18 cellular contexts compared by ENCODE assay signal in genomic region chr17:65674246-65675045, GRCh38.
DNase-seq lines count a peak whose midpoint lies in the region; TF ChIP-seq lines count a peak whose summit lies in the region.
"Had no signal": no experiment of that assay in that cellular context is flagged by ENCODE, and none has a peak within 500 bp of the region (broad histone marks: within the 10 kb centered on the region; RNA-seq: fewer than 3 reads in every experiment).

No MANE protein-coding gene starts in this region.

- no peaks in the 10 kb centered on the region for H3K9me3 ChIP-seq in mammary epithelial cell (replicated peaks; ENCODE audit: insufficient read depth, low read length)
- H3K9me3 ChIP-seq: BLaER1 treated with 17β-estradiol and CSF1 and Interleukin-3, amounts not matched to agents 10 nM and 100 nM; MG63 had no signal

- H3K4me1 ChIP-seq in mammary epithelial cell (ENCODE audit: insufficient read depth, low read length): no peaks in the 10 kb centered on the region
- H3K4me1 ChIP-seq: BLaER1 treated with 17β-estradiol and CSF1 and Interleukin-3, amounts not matched to agents 10 nM and 100 nM had no signal

- dilution Hi-C loops in mammary epithelial cell (cut with HindIII; ENCODE audit: low sequenced_read_pairs): no loop called here

- no TSS peak for BruUV-seq in MCF 10A (replicated peaks; lab: Mats Ljungman, UMichigan)
- no TSS peak for BruUV-seq in mammary epithelial cell (replicated peaks; lab: Mats Ljungman, UMichigan)

- WGBS in mammary epithelial cell (ENCODE audit: low coverage, missing lambda C conversion rate): 11% methylated on average over 1 of the region's 1 CpG

- CTCF ChIA-PET in MCF 10A (lab: Yijun Ruan, JAX): interaction anchor here (0.7 kb wide), 1 partner anchor 30 kb away, joined by 4 read pairs; no protein-coding TSS in a partner anchor
- CTCF ChIA-PET in mammary epithelial cell (lab: Charles Lee; ENCODE audit: low non-redundant PET): no interaction called here

- no peaks in the 10 kb centered on the region for H3K79me2 ChIP-seq in mammary epithelial cell (ENCODE audit: insufficient read depth, low read length)

- peak; percentile 69 for DNase-seq in MCF 10A (ENCODE audit: unreplicated experiment)
- DNase-seq in mammary epithelial cell: no peak
- DNase-seq in chondrocyte (ENCODE audit: low spot score): no peak
- DNase-seq in fibroblast of the conjunctiva (ENCODE audit: low read depth): peak; percentile 16
- no peak for DNase-seq in GM10266 (ENCODE audit: extremely low spot score)
- no peak for DNase-seq in NCI-H1092 (lab: John Stamatoyannopoulos, UW)
- no peak for DNase-seq in activated naive CD4-positive, alpha-beta T cell (lab: John Stamatoyannopoulos, UW)
- no peak for DNase-seq in activated effector memory CD4-positive, alpha-beta T cell treated with anti-CD3 and anti-CD28 coated beads, Interleukin-2, amount 50 U/mL, for 16 hours
- DNase-seq: 8988T, DMS79 treated with DMSO at 0.1 percent for 48 hours, KG1, MG63, NCI-H1092 treated with DMSO at 0.1 percent for 48 hours, NCI-H1694, NCI-H345, NCI-H526, SHP77 treated with DMSO at 0.1 percent for 48 hours had no signal

- H3K27me3 Mint-ChIP-seq in MCF 10A (ENCODE audit: insufficient read depth, unreplicated experiment): no peaks in the 10 kb centered on the region
- no peaks in the 10 kb centered on the region for H3K27me3 Mint-ChIP-seq in chondrocyte (ENCODE audit: low read depth)

- H3K27ac Mint-ChIP-seq in MCF 10A (ENCODE audit: low read depth, unreplicated experiment) (no peak overlapping the region), chondrocyte (ENCODE audit: unreplicated experiment) (peak overlapping the region; percentile 14)

- POLR2A ChIA-PET in MCF 10A (lab: Yijun Ruan, JAX): no interaction called here

- no peak overlapping the region for H3K4me3 Mint-ChIP-seq in MCF 10A (ENCODE audit: unreplicated experiment)
- H3K4me3 Mint-ChIP-seq in chondrocyte (ENCODE audit: unreplicated experiment): no peak overlapping the region

- H3K27ac ChIP-seq in mammary epithelial cell (ENCODE audit: insufficient read depth, low read depth, low read length): no peak overlapping the region
- H3K27ac ChIP-seq: BLaER1 treated with 17β-estradiol and CSF1 and Interleukin-3, amounts not matched to agents 10 nM and 100 nM had no signal

- H3K4me1 Mint-ChIP-seq in MCF 10A (ENCODE audit: insufficient read depth, unreplicated experiment) (no peaks in the 10 kb centered on the region), chondrocyte (ENCODE audit: low read depth) (peaks cover 14% of the 10 kb centered on the region)

- no peak overlapping the region for H3K4me3 ChIP-seq in mammary epithelial cell (replicated peaks in 1 of 3; ENCODE audit: insufficient read depth in 1 of 3, low read depth in 2 of 3, low read length in 3 of 3)
- H3K4me3 ChIP-seq: BLaER1 treated with 17β-estradiol and CSF1 and Interleukin-3, amounts not matched to agents 10 nM and 100 nM; MG63 had no signal

- no peaks in the 10 kb centered on the region for H3K36me3 Mint-ChIP-seq in MCF 10A (ENCODE audit: insufficient read depth, unreplicated experiment)
- H3K36me3 Mint-ChIP-seq in chondrocyte (ENCODE audit: low read depth): peaks cover 2% of the 10 kb centered on the region

- intact Hi-C loops in MCF 10A (cut with micrococcal nuclease): no loop called here
- intact Hi-C loops in mammary epithelial cell (cut with micrococcal nuclease): no loop called here

- no peak overlapping the region for H2AFZ ChIP-seq in mammary epithelial cell (ENCODE audit: low read depth, low read length)

- TF ChIP-seq CTCF in MCF 10A (IDR thresholded peaks at IDR 0.05; ENCODE audit: unreplicated experiment) (no peak), mammary epithelial cell (conservative IDR thresholded peaks at IDR 0.05 in 1 of 2, IDR thresholded peaks at IDR 0.05 in 1 of 2; ENCODE audit: extremely low read depth in 1 of 2, insufficient read depth in 1 of 2, low read depth in 1 of 2, low read length in 2 of 2) (no peak), chondrocyte (IDR thresholded peaks at IDR 0.05) (no peak), GM10266 (IDR thresholded peaks at IDR 0.05; ENCODE audit: control insufficient read depth, insufficient read depth, low read depth, missing control alignments) (no peak)

- H3K27me3 ChIP-seq in mammary epithelial cell (ENCODE audit: insufficient read depth, low read length): no peaks in the 10 kb centered on the region
- H3K27me3 ChIP-seq: BLaER1 treated with 17β-estradiol and CSF1 and Interleukin-3, amounts not matched to agents 10 nM and 100 nM; MG63 had no signal

- no peaks in the 10 kb centered on the region for H3K9me3 Mint-ChIP-seq in MCF 10A (ENCODE audit: unreplicated experiment)
- peaks cover 5% of the 10 kb centered on the region for H3K9me3 Mint-ChIP-seq in chondrocyte (ENCODE audit: low read depth)

- H4K20me1 ChIP-seq in mammary epithelial cell (ENCODE audit: insufficient read depth, low read length): no peaks in the 10 kb centered on the region
- H4K20me1 ChIP-seq: BLaER1 treated with 17β-estradiol and CSF1 and Interleukin-3, amounts not matched to agents 10 nM and 100 nM had no signal

- H3K4me2 ChIP-seq in mammary epithelial cell (ENCODE audit: insufficient read depth, low read depth, low read length): no peak overlapping the region
- H3K4me2 ChIP-seq: BLaER1 treated with 17β-estradiol and CSF1 and Interleukin-3, amounts not matched to agents 10 nM and 100 nM had no signal

- no peak overlapping the region for H3K9ac ChIP-seq in mammary epithelial cell (ENCODE audit: insufficient read depth, low read length)
- H3K9ac ChIP-seq: BLaER1 treated with 17β-estradiol and CSF1 and Interleukin-3, amounts not matched to agents 10 nM and 100 nM had no signal

- no peaks in the 10 kb centered on the region for H3K36me3 ChIP-seq in mammary epithelial cell (ENCODE audit: insufficient read depth, low read length)
- H3K36me3 ChIP-seq: BLaER1 treated with 17β-estradiol and CSF1 and Interleukin-3, amounts not matched to agents 10 nM and 100 nM; MG63 had no signal

- in situ Hi-C loops in mammary epithelial cell (cut with MboI; ENCODE audit: low sequenced_read_pairs in 2 of 2): no loop called here

Comparison
In these comparisons a context has a peak if more than half of its experiments do, and no peak if none do; other contexts are left out.
1. DNase-seq: peak in MCF 10A (single experiment) and fibroblast of the conjunctiva (single experiment); none in mammary epithelial cell (single experiment), chondrocyte (single experiment), GM10266 (single experiment), NCI-H1092 (single experiment), activated naive CD4-positive, alpha-beta T cell (0 of 4) and activated effector memory CD4-positive, alpha-beta T cell treated with anti-CD3 and anti-CD28 coated beads, Interleukin-2, amount 50 U/mL, for 16 hours (single experiment).